ENCODE assay signal across 1 cellular context in genomic region chr4:139556735-139557505, GRCh38.
TF ChIP-seq lines count a peak whose summit lies in the region.

No MANE protein-coding gene starts in this region.

TF ChIP-seq in HEK293, 187 proteins besides CTCF, POLR2A, EP300 and RAD21 (continued from another document):
- no peak for TF ChIP-seq BCL11A (tag by site-specific recombination; IDR thresholded peaks at IDR 0.05; ENCODE audit: low read depth)
- TF ChIP-seq YY1 (tag by site-specific recombination; IDR thresholded peaks at IDR 0.05), result 0 out of 2 replicates have a peak, but pooled peaks have one; percentile 16
- no peak for TF ChIP-seq ZNF23 (tag by site-specific recombination; IDR thresholded peaks at IDR 0.05; ENCODE audit: borderline replicate concordance)
